Comparison of ENCODE assay signal across 9 cellular contexts in genomic region chr2:41698787-41699422, GRCh38.
A peak's percentile ranks its signal among the peaks of the same experiment; 100 is the strongest.
DNase-seq lines count a peak whose midpoint lies in the region; ATAC-seq, FAIRE-seq and TF ChIP-seq lines count a peak whose summit lies in the region.
"Had no signal": no experiment of that assay in that cellular context is flagged by ENCODE, and none has a peak within 500 bp of the region (broad histone marks: within the 10 kb centered on the region; RNA-seq: fewer than 3 reads in every experiment).

No MANE protein-coding gene starts in this region.

- H2AFZ ChIP-seq in astrocyte (ENCODE audit: low read depth, low read length) (no peak overlapping the region), keratinocyte (ENCODE audit: control insufficient read depth, low read length) (no peak overlapping the region)

- H3K4me3 Mint-ChIP-seq in astrocyte (ENCODE audit: unreplicated experiment) = no peak overlapping the region
- H3K4me3 Mint-ChIP-seq: IgD-negative memory B cell had no signal

- H3K4me1 Mint-ChIP-seq in astrocyte (ENCODE audit: low read depth, unreplicated experiment) = no peaks in the 10 kb centered on the region

- H3K4me2 ChIP-seq in astrocyte (ENCODE audit: low read length) (peak overlapping the region; percentile 32), keratinocyte (ENCODE audit: control insufficient read depth, extremely low read depth, insufficient read depth, low read depth, low read length) (no peak overlapping the region)

- H3K36me3 Mint-ChIP-seq in astrocyte (ENCODE audit: low read depth, unreplicated experiment) = peaks cover 2% of the 10 kb centered on the region
- H3K36me3 Mint-ChIP-seq: IgD-negative memory B cell had no signal

- H3K27ac ChIP-seq in HL-60 (replicated peaks) (no peak overlapping the region), astrocyte (ENCODE audit: low read depth, low read length) (no peak overlapping the region), keratinocyte (ENCODE audit: control insufficient read depth, insufficient read depth, low read length) (no peak overlapping the region), thoracic aorta (no peak overlapping the region)

- no peak overlapping the region for H3K9ac ChIP-seq in astrocyte (ENCODE audit: low read length)
- H3K9ac ChIP-seq in keratinocyte (ENCODE audit: control insufficient read depth, extremely low read depth, insufficient read depth, low read length) = no peak overlapping the region

- dilution Hi-C loops in keratinocyte (cut with MboI; ENCODE audit: extremely low pct_ligation_motif_present, low sequenced_read_pairs) = no loop called here

- no peaks in the 10 kb centered on the region for H3K36me3 ChIP-seq in astrocyte (ENCODE audit: insufficient read depth, low read length)
- no peaks in the 10 kb centered on the region for H3K36me3 ChIP-seq in keratinocyte (ENCODE audit: control insufficient read depth in 2 of 2, extremely low read depth in 1 of 2, insufficient read depth in 2 of 2, low read length in 2 of 2)
- no peaks in the 10 kb centered on the region for H3K36me3 ChIP-seq in thoracic aorta

- no peak overlapping the region for H3K4me3 ChIP-seq in HL-60 (replicated peaks; ENCODE audit: insufficient read depth, low read length)
- no peak overlapping the region for H3K4me3 ChIP-seq in astrocyte (ENCODE audit: insufficient read depth, low read depth, low read length)
- H3K4me3 ChIP-seq in keratinocyte (ENCODE audit: control insufficient read depth in 2 of 3, extremely low read depth in 1 of 3, insufficient read depth in 2 of 3, low read depth in 1 of 3, low read length in 3 of 3) = no peak overlapping the region
- H3K4me3 ChIP-seq in thoracic aorta = peak overlapping the region; percentile 60

- H4K20me1 ChIP-seq in astrocyte (ENCODE audit: insufficient read depth, low read length) (no peaks in the 10 kb centered on the region), keratinocyte (ENCODE audit: control insufficient read depth, extremely low read depth, insufficient read depth, low read length) (no peaks in the 10 kb centered on the region)

- no peaks in the 10 kb centered on the region for H3K27me3 ChIP-seq in HL-60 (ENCODE audit: insufficient read depth, poor library complexity, severe bottlenecking)
- no peaks in the 10 kb centered on the region for H3K27me3 ChIP-seq in astrocyte (ENCODE audit: insufficient read depth, low read length)
- H3K27me3 ChIP-seq in keratinocyte (ENCODE audit: control insufficient read depth, extremely low read depth, insufficient read depth, low read length) = peaks cover 4% of the 10 kb centered on the region
- no peaks in the 10 kb centered on the region for H3K27me3 ChIP-seq in thoracic aorta (replicated peaks; ENCODE audit: insufficient read depth)

- H3K4me1 ChIP-seq in astrocyte (ENCODE audit: insufficient read depth, low read length) (no peaks in the 10 kb centered on the region), keratinocyte (ENCODE audit: control insufficient read depth, extremely low read depth, insufficient read depth, low read length) (no peaks in the 10 kb centered on the region), thoracic aorta (ENCODE audit: control insufficient read depth in 1 of 2, low read depth in 2 of 2) (peaks cover 3 to 12% of the 10 kb centered on the region in 2 donors)

- H3K27me3 Mint-ChIP-seq in astrocyte (ENCODE audit: low read depth, unreplicated experiment) = peaks cover 4% of the 10 kb centered on the region

- no peaks in the 10 kb centered on the region for H3K9me3 ChIP-seq in astrocyte (ENCODE audit: insufficient read depth, low read depth, low read length)
- no peaks in the 10 kb centered on the region for H3K9me3 ChIP-seq in keratinocyte (ENCODE audit: control insufficient read depth, low read depth, low read length)
- no peaks in the 10 kb centered on the region for H3K9me3 ChIP-seq in thoracic aorta

- H3K9me1 ChIP-seq in keratinocyte (ENCODE audit: control insufficient read depth, extremely low read depth, insufficient read depth, low read length) = no peaks in the 10 kb centered on the region

- no peak overlapping the region for H3K27ac Mint-ChIP-seq in astrocyte (ENCODE audit: unreplicated experiment)
- H3K27ac Mint-ChIP-seq: IgD-negative memory B cell had no signal

- ATAC-seq in thoracic aorta (ENCODE audit: insufficient number of reproducible peaks, low FRiP score, low read depth) = peak; percentile 36

- FAIRE-seq in astrocyte (lab: Jason Lieb, UNC) (no peak), keratinocyte (lab: Jason Lieb, UNC) (no peak)

- H3K79me2 ChIP-seq in astrocyte (ENCODE audit: insufficient read depth, low read length) = no peaks in the 10 kb centered on the region
- H3K79me2 ChIP-seq in keratinocyte (ENCODE audit: control insufficient read depth, insufficient read depth, low read length) = no peaks in the 10 kb centered on the region

- peak; percentile 71 for TF ChIP-seq CTCF in HL-60 (IDR thresholded peaks at IDR 0.05; ENCODE audit: insufficient read depth, low read length)
- TF ChIP-seq CTCF in astrocyte (IDR thresholded peaks at IDR 0.05; ENCODE audit: insufficient read depth, low read depth, low read length) = peak; percentile 65
- peak; percentile 55 to 89 (median 82) for TF ChIP-seq CTCF in keratinocyte (optimal IDR thresholded peaks at IDR 0.05 in 1 of 3, IDR thresholded peaks at IDR 0.05 in 1 of 3, conservative IDR thresholded peaks at IDR 0.05 in 1 of 3; ENCODE audit: extremely low read depth in 1 of 3, insufficient read depth in 2 of 3, low read length in 3 of 3)
- TF ChIP-seq CTCF in thoracic aorta (IDR thresholded peaks at IDR 0.05) = peak; percentile 89

- no peaks in the 10 kb centered on the region for H3K9me3 Mint-ChIP-seq in astrocyte (ENCODE audit: unreplicated experiment)
- H3K9me3 Mint-ChIP-seq: IgD-negative memory B cell had no signal

- peak; percentile 3 for DNase-seq in DMS114 treated with DMSO at 0.1 percent for 48 hours (lab: John Stamatoyannopoulos, UW; ENCODE audit: unreplicated experiment)
- DNase-seq in HL-60 (ENCODE audit: low read depth in 1 of 2, low spot score in 1 of 2) = no peak
- no peak for DNase-seq in astrocyte (ENCODE audit: low read depth)
- DNase-seq in keratinocyte (ENCODE audit: low read depth, low spot score) = no peak
- DNase-seq in thoracic aorta (ENCODE audit: low spot score) = no peak
- DNase-seq in NCI-H2107 (lab: John Stamatoyannopoulos, UW) = no peak
- no peak for DNase-seq in NCI-H774 (lab: John Stamatoyannopoulos, UW)
- DNase-seq in cortex of kidney (lab: John Stamatoyannopoulos, UW) = no peak
